11 cellular contexts compared by ENCODE assay signal in the genomic region with DNA sequence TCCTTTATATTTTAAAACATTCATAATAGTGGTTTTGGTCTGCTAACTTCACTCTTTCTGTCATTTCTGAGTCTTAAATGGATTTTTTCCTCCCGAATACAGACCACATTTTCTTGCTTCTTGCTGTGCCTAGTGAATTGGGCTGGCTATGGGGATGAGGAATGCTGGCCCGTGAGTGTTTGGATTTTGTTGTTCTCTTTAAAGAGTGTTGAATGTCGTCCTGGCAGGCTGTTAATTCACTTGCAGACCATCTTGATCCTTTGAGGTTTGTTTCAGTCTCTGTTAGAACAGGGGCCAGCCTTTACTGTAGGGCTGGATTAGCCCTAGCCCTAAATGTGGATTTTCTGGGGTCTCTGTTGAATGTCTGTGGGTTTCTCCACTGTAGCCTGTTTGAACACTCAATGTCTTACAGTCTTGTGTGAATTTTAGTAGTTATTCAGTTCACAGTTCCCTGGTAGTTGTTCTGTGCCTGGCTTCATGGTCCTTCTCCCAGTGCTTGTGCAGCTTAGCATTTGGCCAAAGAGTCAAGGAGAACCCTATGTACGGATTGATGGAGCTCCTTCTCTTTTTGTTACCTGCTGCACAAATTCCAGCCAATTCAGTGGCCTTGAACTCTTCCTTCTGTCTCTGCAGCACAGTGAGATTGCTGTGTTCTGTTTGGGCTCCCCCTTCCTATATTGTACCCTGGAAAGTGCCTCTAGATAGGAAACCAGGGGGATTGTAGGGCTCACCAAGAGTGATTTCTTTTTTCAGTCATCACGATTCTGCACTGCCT.
DNase-seq lines count a peak whose midpoint lies in the region; ATAC-seq, FAIRE-seq and TF ChIP-seq lines count a peak whose summit lies in the region.
"Had no signal": no experiment of that assay in that cellular context is flagged by ENCODE, and none has a peak within 500 bp of the region (broad histone marks: within the 10 kb centered on the region; RNA-seq: fewer than 3 reads in every experiment).

No MANE protein-coding gene starts in this region.

- H4K20me1 ChIP-seq in KMS-11 (ENCODE audit: insufficient read depth) (peaks cover 30% of the 10 kb centered on the region), K562 (replicated peaks; ENCODE audit: control insufficient read depth, insufficient read depth, low read length) (peaks cover 23% of the 10 kb centered on the region)

- peak overlapping the region; percentile 5 for H3K4me3 Mint-ChIP-seq in activated CD4-positive, alpha-beta T cell treated with anti-CD3 and anti-CD28 coated beads for 36 hours

- WGBS in K562 (ENCODE audit: insufficient coverage, low coverage, missing lambda C conversion rate): 59% methylated on average over 5 of the region's 5 CpGs
- no CpG with 5 or more reads among the region's 5 CpGs for WGBS in neuronal stem cell (ENCODE audit: extremely low coverage in 2 of 2, insufficient read length in 2 of 2, insufficient replicate concordance in 1 of 2), 2 donors

- H3K23ac ChIP-seq in neuronal stem cell (ENCODE audit: low read depth, low read length, poor library complexity): no peak overlapping the region

- H3K36me3 ChIP-seq in KMS-11 (ENCODE audit: insufficient read depth) (no peaks in the 10 kb centered on the region), K562 (ENCODE audit: control insufficient read depth, insufficient read depth, low read length) (peaks cover 28% of the 10 kb centered on the region), neuronal stem cell (replicated peaks in 1 of 2; ENCODE audit: control insufficient read depth in 2 of 2, insufficient read depth in 2 of 2, low read length in 2 of 2) (peaks cover 0 to 36% of the 10 kb centered on the region in 2 donors)

- no peak overlapping the region for H2BK5ac ChIP-seq in neuronal stem cell (ENCODE audit: low read length)

- no peaks in the 10 kb centered on the region for H3K9me3 ChIP-seq in K562 (replicated peaks; ENCODE audit: control insufficient read depth, insufficient read depth, low read depth, low read length)
- no peaks in the 10 kb centered on the region for H3K9me3 ChIP-seq in neuronal stem cell (replicated peaks in 1 of 2; ENCODE audit: control insufficient read depth in 2 of 2, insufficient read depth in 1 of 2, low read depth in 1 of 2, low read length in 2 of 2)

- ATAC-seq in activated CD4-positive, alpha-beta T cell treated with anti-CD3 and anti-CD28 coated beads for 36 hours: no peak
- peak; percentile 38 for ATAC-seq in K562

- H2AFZ ChIP-seq in KMS-11 (ENCODE audit: low read depth): no peak overlapping the region
- H2AFZ ChIP-seq in K562 (ENCODE audit: low read depth, low read length): no peak overlapping the region
- no peak overlapping the region for H2AFZ ChIP-seq in neuronal stem cell (ENCODE audit: low read length)

- no peak for TF ChIP-seq EP300 in K562 (IDR thresholded peaks at IDR 0.05; ENCODE audit: low read length)

- FAIRE-seq in K562 (lab: Jason Lieb, UNC) (no peak), urothelium cell line (lab: Jason Lieb, UNC) (no peak)

- intact Hi-C loops in activated CD4-positive, alpha-beta T cell treated with anti-CD3 and anti-CD28 coated beads for 36 hours (cut with DNase I, micrococcal nuclease): loop anchor here (2.0 to 10.0 kb wide), 5 partner anchors 15 to 197 kb away; partner anchors contain the start of genes DYRK1A (in 1 of the 2) and VPS26C (in 1 of the 2)
- intact Hi-C loops in K562 (cut with micrococcal nuclease): loop anchor here (5.0 kb wide), 6 partner anchors 95 to 240 kb away; partner anchors contain the start of genes DYRK1A and VPS26C

- no peaks in the 10 kb centered on the region for H3K9me1 ChIP-seq in K562 (ENCODE audit: control insufficient read depth, insufficient read depth, low read length)

- peaks cover 2% of the 10 kb centered on the region for H3K79me1 ChIP-seq in neuronal stem cell (ENCODE audit: low read depth, low read length)

- peaks cover 92% of the 10 kb centered on the region for H3K79me2 ChIP-seq in KMS-11 (ENCODE audit: insufficient read depth, low read depth)
- peaks cover 100% of the 10 kb centered on the region for H3K79me2 ChIP-seq in K562 (ENCODE audit: control insufficient read depth, insufficient read depth, low read length)

- H3K4me2 ChIP-seq in KMS-11 (peak overlapping the region; percentile 52; the same call in 1 of the 2 replicates), K562 (ENCODE audit: insufficient read depth, low read length) (no peak overlapping the region; the same call in 1 of the 2 replicates), neuronal stem cell (ENCODE audit: insufficient read depth, low read length, poor library complexity, severe bottlenecking) (no peak overlapping the region)

- H2BK15ac ChIP-seq in neuronal stem cell (ENCODE audit: low read length): no peak overlapping the region

- H3K14ac ChIP-seq in neuronal stem cell (ENCODE audit: low read length): no peak overlapping the region

- H3K9ac ChIP-seq in KMS-11 (no peak overlapping the region), K562 (ENCODE audit: insufficient read depth in 1 of 2, low read depth in 2 of 2, low read length in 2 of 2) (peak overlapping the region in 1 of 2 experiments; percentile 15; a peak in 1 of 4 replicates), neuronal stem cell (ENCODE audit: low read depth, low read length, poor library complexity) (no peak overlapping the region)

- no peaks in the 10 kb centered on the region for H3K9me3 Mint-ChIP-seq in activated CD4-positive, alpha-beta T cell treated with anti-CD3 and anti-CD28 coated beads for 36 hours (ENCODE audit: low read depth)

- POLR2A ChIA-PET in activated CD4-positive, alpha-beta T cell treated with anti-CD3 and anti-CD28 coated beads for 36 hours (lab: Charles Lee): no interaction called here
- POLR2A ChIA-PET in K562 (lab: Yijun Ruan, JAX): interaction anchor here (0.6 to 4.1 kb wide), 2 partner anchors 12 to 420 kb away, joined by 4 to 14 read pairs; no protein-coding TSS in a partner anchor

- H3K4me1 ChIP-seq in KMS-11 (ENCODE audit: low read depth, poor library complexity, severe bottlenecking) (peaks cover 49% of the 10 kb centered on the region), K562 (replicated peaks in 1 of 2; ENCODE audit: control insufficient read depth in 2 of 2, insufficient read depth in 2 of 2, low read length in 2 of 2) (peaks cover 1 to 30% of the 10 kb centered on the region in 2 experiments; a peak in 4 of 5 replicates), neuronal stem cell (ENCODE audit: control insufficient read depth in 2 of 2, insufficient read depth in 1 of 2, low read depth in 1 of 2, low read length in 2 of 2) (peaks cover 13 to 19% of the 10 kb centered on the region in 2 donors)

- no peaks in the 10 kb centered on the region for H3K27me3 ChIP-seq in KMS-11 (ENCODE audit: insufficient read depth, low read depth)
- H3K27me3 ChIP-seq in K562 (ENCODE audit: control insufficient read depth in 2 of 2, insufficient read depth in 2 of 2, low read length in 2 of 2): no peaks in the 10 kb centered on the region
- H3K27me3 ChIP-seq in neuronal stem cell (ENCODE audit: control insufficient read depth in 3 of 3, insufficient read depth in 3 of 3, low read depth in 1 of 3, low read length in 3 of 3): no peaks in the 10 kb centered on the region

- no TSS peak for BruUV-seq in K562 (replicated peaks; lab: Mats Ljungman, UMichigan)

- no peak overlapping the region for H2AK5ac ChIP-seq in neuronal stem cell (ENCODE audit: low read depth, low read length)

- no peak overlapping the region for H3K4ac ChIP-seq in neuronal stem cell (ENCODE audit: low read length)

- H4K8ac ChIP-seq in neuronal stem cell (ENCODE audit: low read depth, low read length): no peak overlapping the region

- H3K36me3 Mint-ChIP-seq in activated CD4-positive, alpha-beta T cell treated with anti-CD3 and anti-CD28 coated beads for 36 hours (ENCODE audit: low read depth): peaks cover 7% of the 10 kb centered on the region

- no peak overlapping the region for H2BK120ac ChIP-seq in neuronal stem cell (ENCODE audit: low read depth, low read length)

- H3K27ac ChIP-seq in KMS-11 (no peak overlapping the region), K562 (ENCODE audit: extremely low read depth, low read depth, low read length) (peak overlapping the region; percentile 26; the same call in 1 of the 3 replicates), neuronal stem cell (replicated peaks; ENCODE audit: low read length) (peak overlapping the region; percentile 28)

- no peaks in the 10 kb centered on the region for H3K27me3 Mint-ChIP-seq in activated CD4-positive, alpha-beta T cell treated with anti-CD3 and anti-CD28 coated beads for 36 hours

- CTCF ChIA-PET in activated CD4-positive, alpha-beta T cell treated with anti-CD3 and anti-CD28 coated beads for 36 hours (lab: Charles Lee): interaction anchor here (0.9 to 4.8 kb wide), 3 partner anchors 12 to 212 kb away, joined by 3 to 25 read pairs (median 9); no protein-coding TSS in a partner anchor
- CTCF ChIA-PET in K562 (lab: Yijun Ruan, JAX; ENCODE audit: low intra/inter-chr PET ratio): no interaction called here

- TF ChIP-seq POLR2A in K562 (conservative IDR thresholded peaks at IDR 0.05): no peak

- no peak for TF ChIP-seq RAD21 in K562 (CRISPR knock-in tag; conservative IDR thresholded peaks at IDR 0.05 in 1 of 2, IDR thresholded peaks at IDR 0.05 in 1 of 2)

- DNase-seq in activated CD4-positive, alpha-beta T cell treated with anti-CD3 and anti-CD28 coated beads for 36 hours: no peak
- no peak for DNase-seq in activated CD4-positive, alpha-beta T cell treated with anti-CD3 and anti-CD28 coated beads, Interleukin-2, amount 50 U/mL, for 4 hours
- DNase-seq in K562 (ENCODE audit: extremely low read depth in 1 of 4, low spot score in 3 of 4) (no peak), neuronal stem cell (ENCODE audit: low spot score) (no peak), putamen (ENCODE audit: low spot score) (no peak), NCI-H774 (lab: John Stamatoyannopoulos, UW) (no peak), urothelium cell line (ENCODE audit: low spot score) (no peak)
- DNase-seq: activated CD8-positive, alpha-beta memory T cell treated with anti-CD3 and anti-CD28 coated beads, Interleukin-2, amount 50 U/mL, for 4 hours; NCI-H187 treated with DMSO at 0.1 percent for 48 hours; SHP77 had no signal

- H3K4me3 ChIP-seq in KMS-11 (IDR thresholded peaks at IDR 0.05; ENCODE audit: insufficient read depth, low read depth, low read length) (no peak overlapping the region), K562 (no peak overlapping the region), neuronal stem cell (ENCODE audit: low read length in 2 of 2) (no peak overlapping the region)

- in situ Hi-C loops in K562 (cut with MboI): no loop called here

- H3K27ac Mint-ChIP-seq in activated CD4-positive, alpha-beta T cell treated with anti-CD3 and anti-CD28 coated beads for 36 hours: peak overlapping the region; percentile 71

- TF ChIP-seq CTCF in KMS-11 (conservative IDR thresholded peaks at IDR 0.05; ENCODE audit: low read depth, low read length): no peak
- no peak for TF ChIP-seq CTCF in K562 (IDR thresholded peaks at IDR 0.05 in 2 of 3, conservative IDR thresholded peaks at IDR 0.05 in 1 of 3; ENCODE audit: insufficient read depth in 2 of 3, low read depth in 1 of 3, low read length in 3 of 3)

- no peak overlapping the region for H2BK12ac ChIP-seq in neuronal stem cell (ENCODE audit: low read length)

- H3K4me1 Mint-ChIP-seq in activated CD4-positive, alpha-beta T cell treated with anti-CD3 and anti-CD28 coated beads for 36 hours: peaks cover 73% of the 10 kb centered on the region

- H4K91ac ChIP-seq in neuronal stem cell (ENCODE audit: low read depth, low read length, poor library complexity): no peak overlapping the region

- H3K18ac ChIP-seq in neuronal stem cell (ENCODE audit: low read length): no peak overlapping the region
